ENCODE assay signal across 8 cellular contexts in the genomic region with DNA sequence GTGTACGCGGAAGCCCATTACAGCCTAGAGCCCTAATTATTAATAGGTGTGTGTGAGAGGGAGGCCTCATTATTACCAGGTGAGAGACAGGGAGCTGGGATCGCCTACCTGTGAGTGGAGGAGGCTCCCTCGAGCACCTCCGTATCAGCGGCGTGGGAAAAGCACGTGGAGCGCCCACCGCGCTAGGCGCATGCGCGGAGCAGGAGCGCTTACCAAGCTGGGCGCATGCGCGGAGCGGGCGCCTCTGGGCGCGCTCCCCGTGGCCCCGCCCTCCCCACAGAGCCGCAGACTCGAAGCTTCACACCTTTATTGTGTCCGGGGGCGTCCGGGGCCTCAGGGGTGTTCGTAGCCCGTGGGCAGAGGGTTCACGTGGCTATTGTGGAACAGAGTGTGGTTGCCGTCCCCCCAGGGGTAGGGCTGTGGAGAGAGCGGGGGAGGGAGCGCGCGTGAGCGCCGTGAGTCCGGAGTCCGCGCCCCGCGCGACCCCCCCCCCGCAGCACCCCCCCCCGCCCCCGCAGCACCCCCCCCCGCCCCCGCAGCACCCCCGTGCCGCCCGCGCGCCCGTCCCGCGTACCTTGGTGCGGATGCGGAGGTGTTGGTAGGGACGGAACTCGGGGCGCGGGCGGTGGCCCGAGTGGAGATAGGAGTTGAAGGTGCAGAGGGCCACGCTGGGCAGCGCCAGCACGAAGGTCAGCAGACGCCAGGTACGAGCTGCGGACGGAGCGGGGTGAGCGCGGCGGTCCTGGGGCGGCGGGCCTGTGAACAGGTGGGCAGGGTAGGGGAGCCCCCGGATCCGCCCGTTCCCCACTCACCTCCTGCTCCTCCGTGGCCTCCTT. TPM values are rescaled to one million over a fixed set of nuclear protein-coding genes. Genes with fewer than 3 reads are reported as not detected.
A peak's percentile ranks its signal among the peaks of the same experiment; 100 is the strongest.
DNase-seq lines count a peak whose midpoint lies in the region; ATAC-seq and TF ChIP-seq lines count a peak whose summit lies in the region.

No MANE protein-coding gene starts in this region.

- no peaks in the 10 kb centered on the region for H3K9me3 ChIP-seq in lung (ENCODE audit: control insufficient read depth in 2 of 2, insufficient read depth in 1 of 2, low read length in 1 of 2)
- H3K9me3 ChIP-seq in Caco-2 = no peaks in the 10 kb centered on the region

- H3K27ac ChIP-seq in lung (ENCODE audit: low read depth in 1 of 2, low read length in 1 of 2) = peak overlapping the region in 1 of 2 donors; percentile 95

- no TSS peak for BruUV-seq in Caco-2 (replicated peaks; lab: Mats Ljungman, UMichigan)

- CTCF ChIA-PET in activated CD4-positive, alpha-beta T cell treated with anti-CD3 and anti-CD28 coated beads for 36 hours (lab: Charles Lee) = interaction anchor here (1.0 kb wide), 1 partner anchor 9 kb away, joined by 3 read pairs; no protein-coding TSS in a partner anchor
- CTCF ChIA-PET in Caco-2 (lab: Charles Lee) = interaction anchor here (0.7 kb wide), 1 partner anchor 321 kb away, joined by 4 read pairs; no protein-coding TSS in a partner anchor

- no peaks in the 10 kb centered on the region for H3K9me3 Mint-ChIP-seq in activated CD4-positive, alpha-beta T cell treated with anti-CD3 and anti-CD28 coated beads for 36 hours (ENCODE audit: low read depth)
- H3K9me3 Mint-ChIP-seq in Caco-2 (ENCODE audit: unreplicated experiment) = no peaks in the 10 kb centered on the region

- POLR2A ChIA-PET in activated CD4-positive, alpha-beta T cell treated with anti-CD3 and anti-CD28 coated beads for 36 hours (lab: Charles Lee) = interaction anchor here (0.5 kb wide), 1 partner anchor 79 kb away, joined by 3 read pairs; no protein-coding TSS in a partner anchor
- POLR2A ChIA-PET in Caco-2 (lab: Charles Lee) = no interaction called here

- TF ChIP-seq CTCF in lung (IDR thresholded peaks at IDR 0.05; ENCODE audit: control extremely low read depth, extremely low read depth) (no peak), Caco-2 (IDR thresholded peaks at IDR 0.05; ENCODE audit: insufficient read depth in 1 of 2, low read depth in 1 of 2, low read length in 1 of 2, severe bottlenecking in 1 of 2, unreplicated experiment in 1 of 2) (no peak)

- H3K4me3 Mint-ChIP-seq in activated CD4-positive, alpha-beta T cell treated with anti-CD3 and anti-CD28 coated beads for 36 hours = no peak overlapping the region
- no peak overlapping the region for H3K4me3 Mint-ChIP-seq in Caco-2 (ENCODE audit: unreplicated experiment)

- H3K4me1 Mint-ChIP-seq in activated CD4-positive, alpha-beta T cell treated with anti-CD3 and anti-CD28 coated beads for 36 hours = peaks cover 8% of the 10 kb centered on the region
- no peaks in the 10 kb centered on the region for H3K4me1 Mint-ChIP-seq in Caco-2 (ENCODE audit: low read depth, unreplicated experiment)

- H3K27me3 Mint-ChIP-seq in activated CD4-positive, alpha-beta T cell treated with anti-CD3 and anti-CD28 coated beads for 36 hours = peaks cover 4% of the 10 kb centered on the region
- H3K27me3 Mint-ChIP-seq in Caco-2 (ENCODE audit: insufficient read depth, unreplicated experiment) = peaks cover 8% of the 10 kb centered on the region

- peaks cover 0 to 3% of the 10 kb centered on the region in 2 donors for H3K36me3 ChIP-seq in lung (ENCODE audit: control insufficient read depth in 2 of 2, insufficient read depth in 2 of 2, low read length in 2 of 2)
- H3K36me3 ChIP-seq in Caco-2 (ENCODE audit: control insufficient read depth, insufficient read depth, low read length) = no peaks in the 10 kb centered on the region

- H3K4me3 ChIP-seq in lung (no peak overlapping the region), Caco-2 (ENCODE audit: low read depth, low read length) (no peak overlapping the region)

- no peaks in the 10 kb centered on the region for H3K36me3 Mint-ChIP-seq in activated CD4-positive, alpha-beta T cell treated with anti-CD3 and anti-CD28 coated beads for 36 hours (ENCODE audit: low read depth)
- H3K36me3 Mint-ChIP-seq in Caco-2 (ENCODE audit: insufficient read depth, unreplicated experiment) = no peaks in the 10 kb centered on the region

- H3K4me1 ChIP-seq in lung (ENCODE audit: control insufficient read depth in 2 of 2, insufficient read depth in 2 of 2, low read length in 2 of 2) (peaks cover 3 to 6% of the 10 kb centered on the region in 2 donors), Caco-2 (no peaks in the 10 kb centered on the region)

- H3K27ac Mint-ChIP-seq in activated CD4-positive, alpha-beta T cell treated with anti-CD3 and anti-CD28 coated beads for 36 hours = no peak overlapping the region
- no peak overlapping the region for H3K27ac Mint-ChIP-seq in Caco-2 (ENCODE audit: unreplicated experiment)

- 22 to 35% methylated on average over 42 to 71 of the region's 83 CpGs for WGBS in lung, 2 donors

- intact Hi-C loops in activated CD4-positive, alpha-beta T cell treated with anti-CD3 and anti-CD28 coated beads for 36 hours (cut with DNase I, micrococcal nuclease) = loop anchor here in 1 of 2 experiments (10.0 kb wide), 1 partner anchor 163 kb away; no protein-coding TSS in a partner anchor
- intact Hi-C loops in Caco-2 (cut with micrococcal nuclease; ENCODE audit: unreplicated experiment) = loop anchor here (2.0 kb wide), 1 partner anchor 15 kb away; a partner anchor contains a TSS

- DNase-seq in COLO829 (ENCODE audit: low spot score) = peak; percentile 83
- peak; percentile 78 for DNase-seq in activated CD4-positive, alpha-beta T cell treated with anti-CD3 and anti-CD28 coated beads for 36 hours
- peak; percentile 90 for DNase-seq in cerebellum (ENCODE audit: low spot score)
- peak; percentile 38 for DNase-seq in lung (ENCODE audit: low spot score)
- DNase-seq in stimulated activated CD8-positive, alpha-beta memory T cell treated with anti-CD3 and anti-CD28 coated beads, Interleukin-12 subunit alpha, Interleukin-12 subunit beta, amount 100 ng/mL, for 4 hours (ENCODE audit: low read depth) = peak; percentile 75
- no peak for DNase-seq in Caco-2

- ATAC-seq in activated CD4-positive, alpha-beta T cell treated with anti-CD3 and anti-CD28 coated beads for 36 hours = peak; percentile 69
- ATAC-seq in lung (ENCODE audit: insufficient read depth, low FRiP score) = peak; percentile 53
- no peak for ATAC-seq in HG03342 (IDR thresholded peaks at IDR 0.05; ENCODE audit: unreplicated experiment)
- ATAC-seq in HG02798 (IDR thresholded peaks at IDR 0.05; ENCODE audit: poor library complexity, unreplicated experiment) = no peak

- no peaks in the 10 kb centered on the region for H3K27me3 ChIP-seq in lung (ENCODE audit: control insufficient read depth, insufficient read depth)
- H3K27me3 ChIP-seq in Caco-2 (replicated peaks; ENCODE audit: control insufficient read depth, insufficient read depth, low read length) = no peaks in the 10 kb centered on the region

RNA-seq across cellular contexts. Expression of a gene that starts 0.5 kb away (rescaled TPM):
- total RNA-seq in activated CD4-positive, alpha-beta T cell treated with anti-CD3 and anti-CD28 coated beads for 36 hours = not detected
- not detected for total RNA-seq in cerebellum
- not detected for total RNA-seq in lung
- not detected for polyA plus RNA-seq in lung
- total RNA-seq in Caco-2 (2022) = not detected in 2 replicates

RNA-seq across cellular contexts. Expression of a gene that starts 14.9 kb away (rescaled TPM):
- total RNA-seq in activated CD4-positive, alpha-beta T cell treated with anti-CD3 and anti-CD28 coated beads for 36 hours = under 1 TPM; 0.16 to 0.18 TPM
- 2.0 TPM for total RNA-seq in cerebellum
- 1 to 10 TPM; 1.2 to 1.4 TPM for total RNA-seq in lung
- polyA plus RNA-seq in lung = under 1 TPM; 0.25 to 0.30 TPM
- 0.09 and 0.30 TPM in 2 replicates for total RNA-seq in Caco-2 (2022)

RNA-seq across cellular contexts. Expression of a gene that starts 31.6 kb away (rescaled TPM):
- total RNA-seq in activated CD4-positive, alpha-beta T cell treated with anti-CD3 and anti-CD28 coated beads for 36 hours = 1 to 10 TPM; 7.0 to 7.9 TPM
- 5.3 TPM for total RNA-seq in cerebellum
- 10 to 100 TPM in 1 of 2 donors, 1 to 10 TPM in 1; 8.2 to 16.7 TPM for total RNA-seq in lung
- polyA plus RNA-seq in lung = 10 to 100 TPM; 11.4 to 13.2 TPM
- 9.7 and 10.2 TPM in 2 replicates for total RNA-seq in Caco-2 (2022)

RNA-seq across cellular contexts. Expression of a gene that starts 34.5 kb away (rescaled TPM):
- total RNA-seq in activated CD4-positive, alpha-beta T cell treated with anti-CD3 and anti-CD28 coated beads for 36 hours = not detected
- total RNA-seq in cerebellum (not detected), lung (1 to 10 TPM in 1 of 2 donors, under 1 TPM in 1; 0.43 to 1.5 TPM), Caco-2 (2022) (not detected in 2 replicates)
- under 1 TPM; 0.19 to 0.24 TPM for polyA plus RNA-seq in lung

RNA-seq across cellular contexts. Expression of a gene that starts 44.3 kb away (rescaled TPM):
- 1 to 10 TPM in 1 of 2 experiments, under 1 TPM in 1; 0.80 to 1.1 TPM for total RNA-seq in activated CD4-positive, alpha-beta T cell treated with anti-CD3 and anti-CD28 coated beads for 36 hours
- total RNA-seq in cerebellum (4.4 TPM), lung (10 to 100 TPM; 45.4 to 58.9 TPM), Caco-2 (2022) (9.3 and 10.0 TPM in 2 replicates)
- 10 to 100 TPM; 25.1 to 29.9 TPM for polyA plus RNA-seq in lung

Comparison
In these comparisons a context has a peak if more than half of its experiments do, and no peak if none do; other contexts are left out.
1. DNase-seq: peak in COLO829 (single experiment), activated CD4-positive, alpha-beta T cell treated with anti-CD3 and anti-CD28 coated beads for 36 hours (single experiment), cerebellum (single experiment), lung (single experiment) and stimulated activated CD8-positive, alpha-beta memory T cell treated with anti-CD3 and anti-CD28 coated beads, Interleukin-12 subunit alpha, Interleukin-12 subunit beta, amount 100 ng/mL, for 4 hours (single experiment); none in Caco-2 (0 of 2).
2. ATAC-seq: peak in activated CD4-positive, alpha-beta T cell treated with anti-CD3 and anti-CD28 coated beads for 36 hours (single experiment) and lung (single experiment); none in HG03342 (single experiment) and HG02798 (single experiment).